Comparison of ENCODE assay signal across 25 cellular contexts in the genomic region with DNA sequence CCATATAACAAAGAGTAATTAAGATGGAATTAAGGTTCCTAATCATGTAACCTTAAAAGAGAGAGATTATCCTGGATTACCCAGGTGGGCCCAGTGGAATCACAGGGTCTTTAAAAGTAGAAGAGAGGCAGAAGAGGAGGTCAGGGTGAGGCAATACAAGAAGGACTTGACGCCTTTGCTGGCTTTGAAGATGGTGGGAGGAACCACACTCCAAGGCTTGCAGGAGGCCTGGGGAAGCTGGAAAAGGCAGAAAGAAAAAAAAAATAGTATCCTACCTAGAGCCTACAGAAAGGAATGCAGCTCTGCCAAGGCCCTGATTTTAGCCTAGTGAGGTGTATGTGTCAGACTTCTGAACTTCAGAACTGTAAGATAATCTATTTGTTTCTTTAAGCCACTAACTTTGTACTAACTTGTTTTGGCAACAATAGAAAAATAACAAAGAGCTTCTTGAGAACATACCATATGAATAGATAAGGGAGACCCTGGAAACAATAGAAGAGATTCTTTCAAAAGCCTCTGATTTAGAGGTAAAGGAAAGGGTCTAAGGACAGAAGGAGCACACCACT.
A peak's percentile ranks its signal among the peaks of the same experiment; 100 is the strongest.
DNase-seq lines count a peak whose midpoint lies in the region; ATAC-seq, FAIRE-seq and TF ChIP-seq lines count a peak whose summit lies in the region.
"Had no signal": no experiment of that assay in that cellular context is flagged by ENCODE, and none has a peak within 500 bp of the region (broad histone marks: within the 10 kb centered on the region; RNA-seq: fewer than 3 reads in every experiment).

No MANE protein-coding gene starts in this region.

- no peaks in the 10 kb centered on the region for H3K9me3 Mint-ChIP-seq in neural progenitor cell
- H3K9me3 Mint-ChIP-seq: CD4-positive, alpha-beta memory T cell had no signal

- H3K27me3 Mint-ChIP-seq in neural progenitor cell (ENCODE audit: insufficient read depth, low read depth): no peaks in the 10 kb centered on the region

- H3F3A ChIP-seq in PC-9 (ENCODE audit: insufficient read depth, low read depth) (no peaks in the 10 kb centered on the region), neural progenitor cell (ENCODE audit: low read depth) (peaks cover 8% of the 10 kb centered on the region)

- no peak overlapping the region for H3K27ac Mint-ChIP-seq in neural progenitor cell
- H3K27ac Mint-ChIP-seq: CD4-positive, alpha-beta memory T cell had no signal

- no peak for TF ChIP-seq POLR2A in GM12892 (IDR thresholded peaks at IDR 0.05; ENCODE audit: low read depth, low read length)

- H3K27ac ChIP-seq in PC-9 (no peak overlapping the region), neural progenitor cell (no peak overlapping the region)

- TF ChIP-seq CTCF in PC-9 (conservative IDR thresholded peaks at IDR 0.05) (no peak), bronchial epithelial cell (IDR thresholded peaks at IDR 0.05; ENCODE audit: insufficient read depth, low read length, severe bottlenecking) (no peak), fibroblast of pulmonary artery (IDR thresholded peaks at IDR 0.05; ENCODE audit: low read length, missing control alignments) (no peak), neural progenitor cell (IDR thresholded peaks at IDR 0.05) (no peak)

- CTCF ChIA-PET in PC-9 (lab: Charles Lee): no interaction called here

- H3K79me2 ChIP-seq in PC-9 (ENCODE audit: low read depth): no peaks in the 10 kb centered on the region
- no peaks in the 10 kb centered on the region for H3K79me2 ChIP-seq in neural progenitor cell (ENCODE audit: low read depth)

- H2AFZ ChIP-seq in PC-9 (0 out of 2 replicates have a peak overlapping the region, but pooled peaks have one; percentile 43), neural progenitor cell (replicated peaks) (no peak overlapping the region)

- H3K9ac ChIP-seq in neural progenitor cell: no peak overlapping the region

- intact Hi-C loops in PC-9 (cut with micrococcal nuclease; ENCODE audit: unreplicated experiment): no loop called here

- no peak overlapping the region for H3K4me3 Mint-ChIP-seq in neural progenitor cell
- H3K4me3 Mint-ChIP-seq: CD4-positive, alpha-beta memory T cell had no signal

- H3K36me3 ChIP-seq in PC-9 (ENCODE audit: low read depth) (no peaks in the 10 kb centered on the region), bronchial epithelial cell (ENCODE audit: control insufficient read depth, insufficient read depth, low read length) (no peaks in the 10 kb centered on the region), neural progenitor cell (no peaks in the 10 kb centered on the region)

- no peak overlapping the region for H3K4me2 ChIP-seq in PC-9
- H3K4me2 ChIP-seq in neural progenitor cell: no peak overlapping the region

- DNase-seq in PC-9 (no peak), bronchial epithelial cell (ENCODE audit: low read depth) (peak; percentile 58), fibroblast of pulmonary artery (ENCODE audit: low read depth) (peak; percentile 42), neural progenitor cell (ENCODE audit: low spot score) (peak; percentile 8), GM12892 (ENCODE audit: insufficient read length) (no peak), HuH-7.5 (ENCODE audit: low spot score) (no peak)
- DNase-seq: C1 segment of cervical spinal cord; CD4-positive, alpha-beta memory T cell; COR-L47; DMS53; GOT3; HCEC 1CT; NCI-H1048; NCI-H1417; NCI-H187 treated with DMSO at 0.1 percent for 48 hours; NCI-H2171 treated with DMSO at 0.1 percent for 48 hours; NCI-H345; NCI-H510A treated with DMSO at 0.1 percent for 48 hours; NK-92 treated with Interleukin-12 subunit alpha and Interleukin-12 subunit beta, amount 100 ng/mL, for 24 hours; RPMI8226; SHP77 had no signal

- FAIRE-seq in bronchial epithelial cell (lab: Jason Lieb, UNC) (no peak), GM12892 (lab: Jason Lieb, UNC) (no peak)
- FAIRE-seq: G401.6, GM12878 had no signal

- no peaks in the 10 kb centered on the region for H3K36me3 Mint-ChIP-seq in neural progenitor cell
- H3K36me3 Mint-ChIP-seq: CD4-positive, alpha-beta memory T cell had no signal

- H3K9me3 ChIP-seq in PC-9 (ENCODE audit: insufficient read depth, low read depth) (no peaks in the 10 kb centered on the region), neural progenitor cell (ENCODE audit: low read depth) (no peaks in the 10 kb centered on the region)

- ATAC-seq in HG03095 (IDR thresholded peaks at IDR 0.05; ENCODE audit: unreplicated experiment) (no peak), SK-N-SH treated with all-trans-retinoic acid at 6 μM for 48 hours (no peak)
- ATAC-seq: GM12878 had no signal

- no peak overlapping the region for H3K4me3 ChIP-seq in PC-9
- H3K4me3 ChIP-seq in bronchial epithelial cell (ENCODE audit: low read depth, low read length): no peak overlapping the region
- H3K4me3 ChIP-seq in fibroblast of pulmonary artery (replicated peaks; ENCODE audit: low read depth, low read length): no peak overlapping the region
- H3K4me3 ChIP-seq in neural progenitor cell: no peak overlapping the region
- H3K4me3 ChIP-seq: GM12878 had no signal

- H4K20me1 ChIP-seq in PC-9 (ENCODE audit: insufficient read depth): no peaks in the 10 kb centered on the region
- H4K20me1 ChIP-seq in neural progenitor cell (ENCODE audit: low read depth): no peaks in the 10 kb centered on the region

- H3K4me1 ChIP-seq in PC-9 (replicated peaks; ENCODE audit: insufficient read depth) (no peaks in the 10 kb centered on the region), neural progenitor cell (peaks cover 28% of the 10 kb centered on the region)

- POLR2A ChIA-PET in PC-9 (lab: Charles Lee; ENCODE audit: unreplicated experiment): no interaction called here

- H3K27me3 ChIP-seq in PC-9 (ENCODE audit: insufficient read depth, low read depth) (no peaks in the 10 kb centered on the region), bronchial epithelial cell (ENCODE audit: control insufficient read depth, insufficient read depth, low read length) (no peaks in the 10 kb centered on the region), neural progenitor cell (no peaks in the 10 kb centered on the region)

- BruUV-seq in PC-9 (replicated peaks; lab: Mats Ljungman, UMichigan): no TSS peak

- H3K4me1 Mint-ChIP-seq in neural progenitor cell: peaks cover 4% of the 10 kb centered on the region
- H3K4me1 Mint-ChIP-seq: CD4-positive, alpha-beta memory T cell had no signal

- H3K9me2 ChIP-seq in PC-9 (ENCODE audit: insufficient read depth): no peaks in the 10 kb centered on the region

TF ChIP-seq in SK-N-SH treated with all-trans-retinoic acid at 6 μM for 48 hours, 23 proteins besides CTCF, POLR2A, EP300 and RAD21 (continues in another document):
- TF ChIP-seq, protein P1, sequence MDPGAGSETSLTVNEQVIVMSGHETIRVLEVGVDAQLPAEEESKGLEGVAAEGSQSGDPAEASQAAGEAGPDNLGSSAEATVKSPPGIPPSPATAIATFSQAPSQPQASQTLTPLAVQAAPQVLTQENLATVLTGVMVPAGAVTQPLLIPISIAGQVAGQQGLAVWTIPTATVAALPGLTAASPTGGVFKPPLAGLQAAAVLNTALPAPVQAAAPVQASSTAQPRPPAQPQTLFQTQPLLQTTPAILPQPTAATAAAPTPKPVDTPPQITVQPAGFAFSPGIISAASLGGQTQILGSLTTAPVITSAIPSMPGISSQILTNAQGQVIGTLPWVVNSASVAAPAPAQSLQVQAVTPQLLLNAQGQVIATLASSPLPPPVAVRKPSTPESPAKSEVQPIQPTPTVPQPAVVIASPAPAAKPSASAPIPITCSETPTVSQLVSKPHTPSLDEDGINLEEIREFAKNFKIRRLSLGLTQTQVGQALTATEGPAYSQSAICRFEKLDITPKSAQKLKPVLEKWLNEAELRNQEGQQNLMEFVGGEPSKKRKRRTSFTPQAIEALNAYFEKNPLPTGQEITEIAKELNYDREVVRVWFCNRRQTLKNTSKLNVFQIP (CRISPR knock-in tag; IDR thresholded peaks at IDR 0.05; ENCODE audit: borderline replicate concordance, low read depth): no peak
- TF ChIP-seq ZNF70 (CRISPR knock-in tag; IDR thresholded peaks at IDR 0.05) (no peak), GLIS3 (CRISPR knock-in tag; IDR thresholded peaks at IDR 0.05) (no peak), ZC3H10 (CRISPR knock-in tag; IDR thresholded peaks at IDR 0.05) (no peak), ARNTL (CRISPR knock-in tag; IDR thresholded peaks at IDR 0.05; ENCODE audit: borderline replicate concordance, low read depth) (no peak), CSDC2 (CRISPR knock-in tag; IDR thresholded peaks at IDR 0.05) (no peak), BACH2 (CRISPR knock-in tag; IDR thresholded peaks at IDR 0.05; ENCODE audit: borderline replicate concordance) (no peak)
- TF ChIP-seq, protein P2, sequence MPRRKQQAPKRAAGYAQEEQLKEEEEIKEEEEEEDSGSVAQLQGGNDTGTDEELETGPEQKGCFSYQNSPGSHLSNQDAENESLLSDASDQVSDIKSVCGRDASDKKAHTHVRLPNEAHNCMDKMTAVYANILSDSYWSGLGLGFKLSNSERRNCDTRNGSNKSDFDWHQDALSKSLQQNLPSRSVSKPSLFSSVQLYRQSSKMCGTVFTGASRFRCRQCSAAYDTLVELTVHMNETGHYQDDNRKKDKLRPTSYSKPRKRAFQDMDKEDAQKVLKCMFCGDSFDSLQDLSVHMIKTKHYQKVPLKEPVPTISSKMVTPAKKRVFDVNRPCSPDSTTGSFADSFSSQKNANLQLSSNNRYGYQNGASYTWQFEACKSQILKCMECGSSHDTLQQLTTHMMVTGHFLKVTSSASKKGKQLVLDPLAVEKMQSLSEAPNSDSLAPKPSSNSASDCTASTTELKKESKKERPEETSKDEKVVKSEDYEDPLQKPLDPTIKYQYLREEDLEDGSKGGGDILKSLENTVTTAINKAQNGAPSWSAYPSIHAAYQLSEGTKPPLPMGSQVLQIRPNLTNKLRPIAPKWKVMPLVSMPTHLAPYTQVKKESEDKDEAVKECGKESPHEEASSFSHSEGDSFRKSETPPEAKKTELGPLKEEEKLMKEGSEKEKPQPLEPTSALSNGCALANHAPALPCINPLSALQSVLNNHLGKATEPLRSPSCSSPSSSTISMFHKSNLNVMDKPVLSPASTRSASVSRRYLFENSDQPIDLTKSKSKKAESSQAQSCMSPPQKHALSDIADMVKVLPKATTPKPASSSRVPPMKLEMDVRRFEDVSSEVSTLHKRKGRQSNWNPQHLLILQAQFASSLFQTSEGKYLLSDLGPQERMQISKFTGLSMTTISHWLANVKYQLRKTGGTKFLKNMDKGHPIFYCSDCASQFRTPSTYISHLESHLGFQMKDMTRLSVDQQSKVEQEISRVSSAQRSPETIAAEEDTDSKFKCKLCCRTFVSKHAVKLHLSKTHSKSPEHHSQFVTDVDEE (CRISPR knock-in tag; IDR thresholded peaks at IDR 0.05): no peak
- TF ChIP-seq, protein P3, sequence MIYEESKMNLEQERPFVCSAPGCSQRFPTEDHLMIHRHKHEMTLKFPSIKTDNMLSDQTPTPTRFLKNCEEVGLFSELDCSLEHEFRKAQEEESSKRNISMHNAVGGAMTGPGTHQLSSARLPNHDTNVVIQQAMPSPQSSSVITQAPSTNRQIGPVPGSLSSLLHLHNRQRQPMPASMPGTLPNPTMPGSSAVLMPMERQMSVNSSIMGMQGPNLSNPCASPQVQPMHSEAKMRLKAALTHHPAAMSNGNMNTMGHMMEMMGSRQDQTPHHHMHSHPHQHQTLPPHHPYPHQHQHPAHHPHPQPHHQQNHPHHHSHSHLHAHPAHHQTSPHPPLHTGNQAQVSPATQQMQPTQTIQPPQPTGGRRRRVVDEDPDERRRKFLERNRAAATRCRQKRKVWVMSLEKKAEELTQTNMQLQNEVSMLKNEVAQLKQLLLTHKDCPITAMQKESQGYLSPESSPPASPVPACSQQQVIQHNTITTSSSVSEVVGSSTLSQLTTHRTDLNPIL (CRISPR knock-in tag; IDR thresholded peaks at IDR 0.05; ENCODE audit: low read depth): no peak

Comparison
In these comparisons a context has a peak if more than half of its experiments do, and no peak if none do; other contexts are left out.
1. DNase-seq: peak in bronchial epithelial cell (single experiment), fibroblast of pulmonary artery (single experiment) and neural progenitor cell (single experiment); none in PC-9 (0 of 2), GM12892 (single experiment) and HuH-7.5 (single experiment).